8 cellular contexts compared by ENCODE assay signal in genomic region chr12:108457006-108457733, GRCh38. TPM values are rescaled to one million over a fixed set of nuclear protein-coding genes. Genes with fewer than 3 reads are reported as not detected.
DNase-seq lines count a peak whose midpoint lies in the region; ATAC-seq, FAIRE-seq and TF ChIP-seq lines count a peak whose summit lies in the region.

No MANE protein-coding gene starts in this region.

- H3K27me3 ChIP-seq in bronchial epithelial cell (ENCODE audit: control insufficient read depth, insufficient read depth, low read length) (peaks cover 2% of the 10 kb centered on the region), testis (no peaks in the 10 kb centered on the region)

- H3K4me3 ChIP-seq in bronchial epithelial cell (ENCODE audit: low read depth, low read length): no peak overlapping the region
- H3K4me3 ChIP-seq in kidney (ENCODE audit: low read length in 2 of 2): no peak overlapping the region
- H3K4me3 ChIP-seq in testis: no peak overlapping the region

- ATAC-seq in HG03378 (IDR thresholded peaks at IDR 0.05; ENCODE audit: unreplicated experiment): peak; percentile 61
- no peak for ATAC-seq in HG03280 (IDR thresholded peaks at IDR 0.05; ENCODE audit: unreplicated experiment)

- WGBS in testis, 2 donors: 62 to 64% methylated on average over 4 of the region's 4 CpGs

- H3K9me3 ChIP-seq in kidney (ENCODE audit: control insufficient read depth in 1 of 2, low read length in 2 of 2) (no peaks in the 10 kb centered on the region), testis (no peaks in the 10 kb centered on the region)

- DNase-seq in G401 (ENCODE audit: low spot score) (peak; percentile 91), NCI-H748 treated with DMSO at 0.1 percent for 48 hours (lab: John Stamatoyannopoulos, UW) (peak; percentile 60), bronchial epithelial cell (ENCODE audit: low read depth) (peak; percentile 52), kidney (no peak), testis (peak; percentile 46), COLO668 (lab: John Stamatoyannopoulos, UW; ENCODE audit: unreplicated experiment) (no peak)

- no peak for TF ChIP-seq POLR2A in testis (IDR thresholded peaks at IDR 0.05)

- intact Hi-C loops in kidney (cut with DNase I) (loop anchor here (10.0 kb wide), 1 partner anchor 362 kb away; no protein-coding TSS in a partner anchor), testis (cut with DNase I; ENCODE audit: low total_unique reads) (no loop called here)

- TF ChIP-seq CTCF in bronchial epithelial cell (IDR thresholded peaks at IDR 0.05; ENCODE audit: insufficient read depth, low read length, severe bottlenecking): peak; percentile 65
- TF ChIP-seq CTCF in kidney (IDR thresholded peaks at IDR 0.05; ENCODE audit: borderline replicate concordance, extremely low read depth, insufficient read depth): peak; percentile 58
- TF ChIP-seq CTCF in testis (IDR thresholded peaks at IDR 0.05): peak; percentile 43 to 71 (median 61)

- in situ Hi-C loops in G401 (cut with HindIII; ENCODE audit: low sequenced_read_pairs): no loop called here

- H3K27ac ChIP-seq in kidney (ENCODE audit: low read depth in 2 of 2, low read length in 2 of 2) (no peak overlapping the region), testis (no peak overlapping the region)

- H3K9ac ChIP-seq in kidney (ENCODE audit: low read length in 2 of 2): no peak overlapping the region

- H3K4me1 ChIP-seq in kidney (ENCODE audit: control insufficient read depth in 1 of 2, insufficient read depth in 1 of 2, low read depth in 1 of 2, low read length in 2 of 2): peaks cover 2 to 7% of the 10 kb centered on the region in 2 donors
- no peaks in the 10 kb centered on the region for H3K4me1 ChIP-seq in testis

- H3K36me3 ChIP-seq in bronchial epithelial cell (ENCODE audit: control insufficient read depth, insufficient read depth, low read length) (no peaks in the 10 kb centered on the region), kidney (ENCODE audit: control insufficient read depth in 1 of 2, insufficient read depth in 2 of 2, low read length in 2 of 2) (no peaks in the 10 kb centered on the region), testis (ENCODE audit: low read depth, missing control alignments) (no peaks in the 10 kb centered on the region)

- FAIRE-seq in bronchial epithelial cell (lab: Jason Lieb, UNC): no peak
- peak; percentile 35 for FAIRE-seq in kidney (lab: Jason Lieb, UNC)

RNA-seq across cellular contexts. Expression of gene FICD, which starts 57.9 kb away (rescaled TPM):
- total RNA-seq in G401 (2014; rRNA removed; shearing (Covaris generic)): 1.0 and 1.7 TPM in 2 replicates
- 11.6 and 15.5 TPM in 2 replicates for total RNA-seq in bronchial epithelial cell
- total RNA-seq in kidney: 8.5 TPM
- polyA plus RNA-seq in kidney (ENCODE audit: insufficient read depth, low read depth, low replicate concordance): 5.1 TPM
- total RNA-seq in testis: 10 to 100 TPM; 10.0 to 10.5 TPM
- polyA plus RNA-seq in testis (ENCODE audit: insufficient read depth, low read depth, low replicate concordance): 16.7 TPM

Comparison
In these comparisons a context has a peak if more than half of its experiments do, and no peak if none do; other contexts are left out.
1. DNase-seq: peak in G401 (single experiment), NCI-H748 treated with DMSO at 0.1 percent for 48 hours (single experiment), bronchial epithelial cell (single experiment) and testis (single experiment); none in kidney (single experiment) and COLO668 (single experiment).
2. Peak in every context shown above with its lines, with median percentiles within 50 percentile points of each other: CTCF ChIP-seq.